In the genomic region with DNA sequence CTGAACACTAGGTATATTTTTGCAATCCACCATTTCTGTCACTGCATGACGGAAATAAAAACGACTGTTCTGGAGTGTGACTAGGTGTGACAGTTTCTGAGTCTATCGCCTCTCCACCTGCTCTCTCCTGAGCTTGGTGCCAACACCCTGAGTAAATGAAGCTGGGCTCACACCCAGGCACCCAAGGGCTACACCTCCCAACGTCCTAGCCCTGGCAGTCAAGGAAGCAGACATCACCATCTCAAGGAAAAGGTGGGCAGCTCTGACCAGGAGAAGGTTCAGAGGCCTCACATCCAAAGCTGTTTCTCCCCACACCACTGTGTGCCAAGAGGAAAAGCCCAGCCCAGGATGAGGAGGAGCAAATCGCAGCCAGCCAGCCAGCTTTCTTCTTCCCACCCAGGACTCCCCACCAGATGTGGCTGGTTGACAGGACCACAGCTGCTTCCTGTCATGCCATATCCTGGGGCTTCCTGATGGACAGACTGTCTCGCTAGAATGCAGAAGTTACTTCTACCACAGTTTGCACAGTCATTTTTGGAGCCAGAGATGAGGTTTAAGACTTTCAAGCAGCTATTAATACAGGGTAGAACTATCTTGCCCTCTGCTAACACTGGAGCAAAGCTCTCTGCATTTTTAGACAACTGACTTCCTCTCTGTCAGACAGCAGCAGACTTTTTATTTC, we compare ENCODE assay signal across 9 cellular contexts. TPM values are rescaled to one million over a fixed set of nuclear protein-coding genes. Genes with fewer than 3 reads are reported as not detected.
A peak's percentile ranks its signal among the peaks of the same experiment; 100 is the strongest.
DNase-seq lines count a peak whose midpoint lies in the region; FAIRE-seq and TF ChIP-seq lines count a peak whose summit lies in the region.
"Had no signal": no experiment of that assay in that cellular context is flagged by ENCODE, and none has a peak within 500 bp of the region (broad histone marks: within the 10 kb centered on the region; RNA-seq: fewer than 3 reads in every experiment).

No MANE protein-coding gene starts in this region.

- FAIRE-seq in H54 (lab: Jason Lieb, UNC) = no peak

- H3K36me3 ChIP-seq in OCI-LY1 (ENCODE audit: insufficient read depth, low read length) = peaks cover 31% of the 10 kb centered on the region

- H3K9me2 ChIP-seq in OCI-LY1 (ENCODE audit: low read depth, low read length) = no peaks in the 10 kb centered on the region

- peaks cover 73% of the 10 kb centered on the region for H3K4me1 Mint-ChIP-seq in chondrocyte (ENCODE audit: low read depth)

- no peaks in the 10 kb centered on the region for H3F3A ChIP-seq in OCI-LY1 (ENCODE audit: insufficient read depth, low read length)

- peak overlapping the region; percentile 54; the same call in 1 of the 2 replicates for H3K4me2 ChIP-seq in OCI-LY1 (ENCODE audit: low read length)

- H3K27ac ChIP-seq in OCI-LY1 (ENCODE audit: low read depth, low read length, poor library complexity, severe bottlenecking) = peak overlapping the region; percentile 77
- H3K27ac ChIP-seq: SJSA1 had no signal

- H3K4me3 ChIP-seq in OCI-LY1 (ENCODE audit: low read depth, low read length, poor library complexity, severe bottlenecking) = peak overlapping the region; percentile 39
- H3K4me3 ChIP-seq: SJSA1 had no signal

- H3K27me3 ChIP-seq in OCI-LY1 (ENCODE audit: insufficient read depth, low read length) = no peaks in the 10 kb centered on the region
- H3K27me3 ChIP-seq: SJSA1 had no signal

- H3K79me2 ChIP-seq in OCI-LY1 (ENCODE audit: insufficient read depth, low read length) = peaks cover 40% of the 10 kb centered on the region

- peak overlapping the region; percentile 62 for H3K4me3 Mint-ChIP-seq in chondrocyte (ENCODE audit: unreplicated experiment)

- H4K20me1 ChIP-seq in OCI-LY1 (ENCODE audit: insufficient read depth, low read length) = no peaks in the 10 kb centered on the region

- H3K36me3 Mint-ChIP-seq in chondrocyte (ENCODE audit: low read depth) = no peaks in the 10 kb centered on the region

- H3K9me3 Mint-ChIP-seq in chondrocyte (ENCODE audit: low read depth) = no peaks in the 10 kb centered on the region

- no peak for TF ChIP-seq CTCF in OCI-LY1 (IDR thresholded peaks at IDR 0.05; ENCODE audit: low read length)
- TF ChIP-seq CTCF in chondrocyte (IDR thresholded peaks at IDR 0.05) = no peak

- H3K27me3 Mint-ChIP-seq in chondrocyte (ENCODE audit: low read depth) = no peaks in the 10 kb centered on the region

- peak; percentile 21 for TF ChIP-seq POLR2A in GM15510 (IDR thresholded peaks at IDR 0.05; ENCODE audit: borderline replicate concordance, extremely low read depth, insufficient read length)
- no peak for TF ChIP-seq POLR2A in H54 (IDR thresholded peaks at IDR 0.05; ENCODE audit: low read depth, low read length)

- peaks cover 40% of the 10 kb centered on the region for H3K4me1 ChIP-seq in OCI-LY1 (ENCODE audit: insufficient read depth, low read length, severe bottlenecking)

- no peak overlapping the region for H2AFZ ChIP-seq in OCI-LY1 (ENCODE audit: low read length)

- H3K9me3 ChIP-seq in OCI-LY1 (ENCODE audit: low read length) = peaks cover 9% of the 10 kb centered on the region
- H3K9me3 ChIP-seq: SJSA1 had no signal

- H3K27ac Mint-ChIP-seq in chondrocyte (ENCODE audit: unreplicated experiment) = peak overlapping the region; percentile 96

- peak; percentile 33 for DNase-seq in HCEC 1CT
- no peak for DNase-seq in chondrocyte (ENCODE audit: low spot score)
- peak; percentile 43 for DNase-seq in midbrain (lab: John Stamatoyannopoulos, UW)
- no peak for DNase-seq in NCI-H2171 (lab: John Stamatoyannopoulos, UW)
- DNase-seq in H4 (ENCODE audit: low spot score) = no peak
- no peak for DNase-seq in H54 (ENCODE audit: insufficient read length, low spot score)

- peak overlapping the region; percentile 34; the same call in 1 of the 2 replicates for H3K9ac ChIP-seq in OCI-LY1 (ENCODE audit: low read length)

RNA-seq across cellular contexts. Expression of a gene that starts 3.3 kb away (rescaled TPM):
- total RNA-seq in chondrocyte = 67.4 to 75.5 TPM (median 67.9 TPM) in 3 replicates
- total RNA-seq in H4 (2014; rRNA removed; shearing (Covaris generic)) = 14.3 and 21.3 TPM in 2 replicates

RNA-seq across cellular contexts. Expression of a gene that starts 20.0 kb away (rescaled TPM):
- 27.6 to 29.2 TPM (median 28.2 TPM) in 3 replicates for total RNA-seq in chondrocyte
- total RNA-seq in H4 (2014; rRNA removed; shearing (Covaris generic)) = 91.1 and 101 TPM in 2 replicates

RNA-seq across cellular contexts. Expression of a gene that starts 26.9 kb away (rescaled TPM):
- 24.3 to 29.0 TPM (median 24.5 TPM) in 3 replicates for total RNA-seq in chondrocyte
- total RNA-seq in H4 (2014; rRNA removed; shearing (Covaris generic)) = 18.2 and 19.7 TPM in 2 replicates

RNA-seq across cellular contexts. Expression of a gene that starts 36.8 kb away (rescaled TPM):
- 78.0 to 97.6 TPM (median 89.9 TPM) in 3 replicates for total RNA-seq in chondrocyte
- 28.4 and 46.5 TPM in 2 replicates for total RNA-seq in H4 (2014; rRNA removed; shearing (Covaris generic))

RNA-seq across cellular contexts. Expression of a gene that starts 43.4 kb away (rescaled TPM):
- not detected in 3 replicates for total RNA-seq in chondrocyte
- not detected in 2 replicates for total RNA-seq in H4 (2014; rRNA removed; shearing (Covaris generic))
- total RNA-seq: SJSA1 had no signal

Comparison
In these comparisons a context has a peak if more than half of its experiments do, and no peak if none do; other contexts are left out.
1. DNase-seq: peak in HCEC 1CT (single experiment) and midbrain (single experiment); none in chondrocyte (single experiment), NCI-H2171 (single experiment), H4 (single experiment) and H54 (single experiment).